13 cellular contexts compared by ENCODE assay signal in genomic region chr3:156691920-156692319, GRCh38. TPM values are rescaled to one million over a fixed set of nuclear protein-coding genes. Genes with fewer than 3 reads are reported as not detected.
DNase-seq lines count a peak whose midpoint lies in the region; ATAC-seq and TF ChIP-seq lines count a peak whose summit lies in the region.
"Had no signal": no experiment of that assay in that cellular context is flagged by ENCODE, and none has a peak within 500 bp of the region (broad histone marks: within the 10 kb centered on the region; RNA-seq: fewer than 3 reads in every experiment).

No MANE protein-coding gene starts in this region.

- H3K36me3 ChIP-seq in GM23248 (ENCODE audit: low read depth) (peaks cover 53% of the 10 kb centered on the region), SK-N-MC (ENCODE audit: insufficient read depth, low read length) (peaks cover 63% of the 10 kb centered on the region), parathyroid adenoma (ENCODE audit: control insufficient read depth, insufficient read depth, low read length) (no peaks in the 10 kb centered on the region), spleen (peaks cover 0 to 42% (median 29%) of the 10 kb centered on the region in 6 donors)

- H3K4me3 ChIP-seq in GM23248 (peak overlapping the region; percentile 53), SK-N-MC (peak overlapping the region; percentile 62), parathyroid adenoma (ENCODE audit: low read depth, low read length) (no peak overlapping the region), spleen (no peak overlapping the region)

- H3K79me2 ChIP-seq in GM23248 (ENCODE audit: insufficient read depth): peaks cover 99% of the 10 kb centered on the region
- peaks cover 64% of the 10 kb centered on the region for H3K79me2 ChIP-seq in parathyroid adenoma

- peak overlapping the region; percentile 84 for H3K4me2 ChIP-seq in GM23248 (ENCODE audit: unreplicated experiment)
- no peak overlapping the region for H3K4me2 ChIP-seq in parathyroid adenoma (ENCODE audit: low read length)

- intact Hi-C loops in sciatic nerve (cut with DNase I) (no loop called here), spleen (cut with DNase I; ENCODE audit: low total_unique reads) (no loop called here)

- peaks cover 94% of the 10 kb centered on the region for H3F3A ChIP-seq in GM23248 (ENCODE audit: insufficient read depth)

- TF ChIP-seq CTCF in parathyroid adenoma (IDR thresholded peaks at IDR 0.05): no peak
- TF ChIP-seq CTCF in spleen (IDR thresholded peaks at IDR 0.05 in 8 of 11, conservative IDR thresholded peaks at IDR 0.05 in 3 of 11): no peak

- H3K4me1 ChIP-seq in GM23248 (ENCODE audit: insufficient read depth) (peaks cover 96% of the 10 kb centered on the region), parathyroid adenoma (peaks cover 47% of the 10 kb centered on the region), spleen (peaks cover 6 to 64% (median 36%) of the 10 kb centered on the region in 6 donors)

- H2AFZ ChIP-seq in GM23248 (no peak overlapping the region), parathyroid adenoma (no peak overlapping the region)

- peak overlapping the region; percentile 74 for H3K27ac ChIP-seq in GM23248
- H3K27ac ChIP-seq in SK-N-MC: peak overlapping the region; percentile 83
- H3K27ac ChIP-seq in parathyroid adenoma: peak overlapping the region; percentile 76
- H3K27ac ChIP-seq in spleen: no peak overlapping the region
- H3K27ac ChIP-seq: tibial artery had no signal

- in situ Hi-C loops in GM23248 (cut with MboI): no loop called here

- H3K9ac ChIP-seq in GM23248: peak overlapping the region; percentile 72
- H3K9ac ChIP-seq in SK-N-MC (ENCODE audit: insufficient read length): peak overlapping the region; percentile 38
- no peak overlapping the region for H3K9ac ChIP-seq in parathyroid adenoma

- peaks cover 10% of the 10 kb centered on the region; the same call in 1 of the 2 replicates for H4K20me1 ChIP-seq in GM23248 (ENCODE audit: insufficient read depth)

- TF ChIP-seq POLR2A in spleen (IDR thresholded peaks at IDR 0.05): no peak

- H3K27me3 ChIP-seq in GM23248 (replicated peaks; ENCODE audit: insufficient read depth) (no peaks in the 10 kb centered on the region), parathyroid adenoma (ENCODE audit: control insufficient read depth, insufficient read depth, low read length) (no peaks in the 10 kb centered on the region), spleen (replicated peaks in 1 of 7) (no peaks in the 10 kb centered on the region)
- H3K27me3 ChIP-seq: esophagus muscularis mucosa, tibial artery had no signal

- H3K9me3 ChIP-seq in GM23248 (ENCODE audit: low read depth) (no peaks in the 10 kb centered on the region), SK-N-MC (ENCODE audit: low read depth, low read length) (no peaks in the 10 kb centered on the region), parathyroid adenoma (ENCODE audit: control insufficient read depth, low read length) (no peaks in the 10 kb centered on the region), spleen (no peaks in the 10 kb centered on the region)
- H3K9me3 ChIP-seq: esophagus muscularis mucosa, tibial artery had no signal

- H3K9me2 ChIP-seq in GM23248 (ENCODE audit: insufficient read depth): no peaks in the 10 kb centered on the region

- no peak for ATAC-seq in HG02642 (IDR thresholded peaks at IDR 0.05; ENCODE audit: poor library complexity, unreplicated experiment)
- ATAC-seq in sciatic nerve: no peak
- ATAC-seq in GM19328 (IDR thresholded peaks at IDR 0.05; ENCODE audit: unreplicated experiment): no peak
- ATAC-seq: activated naive CD8-positive, alpha-beta T cell treated with anti-CD3 and anti-CD28 coated beads, Interleukin-2, amount 50 U/mL, for 24 hours; T-cell had no signal

- DNase-seq in GM23248 (peak; percentile 82), SK-N-MC (ENCODE audit: low read depth, low spot score) (peak; percentile 75), fibroblast of gingiva (ENCODE audit: low read depth) (peak; percentile 63), sciatic nerve (ENCODE audit: low spot score) (no peak), spleen (no peak)
- DNase-seq: activated naive CD8-positive, alpha-beta T cell treated with anti-CD3 and anti-CD28 coated beads, Interleukin-2, amount 50 U/mL, for 24 hours; NCI-H526 treated with DMSO at 0.1 percent for 48 hours; T-cell; tibial artery had no signal

- 0 to 4% methylated on average over 1 of the region's 1 CpG for WGBS in GM23248 (ENCODE audit: low coverage in 1 of 2, low lambda C conversion rate in 2 of 2, missing lambda C conversion rate in 2 of 2), 2 experiments
- 69 to 84% (median 76%) methylated on average over 1 of the region's 1 CpG for WGBS in spleen, 5 donors

RNA-seq across cellular contexts. Expression of gene TIPARP, which starts 17.5 kb away (rescaled TPM):
- total RNA-seq in GM23248 (2014; rRNA removed; shearing (Covaris generic)): 89.5 and 103 TPM in 2 replicates
- 35.1 and 39.7 TPM in 2 replicates for polyA plus RNA-seq in GM23248 (2016; fragmentation: Nextera tagmentation; extraction: Ambion mirVana)
- 25.7 TPM for total RNA-seq in sciatic nerve
- 10 to 100 TPM; 18.9 to 39.8 (median 29.7) TPM for total RNA-seq in spleen
- polyA plus RNA-seq in spleen: 1 to 10 TPM; 4.5 to 8.2 (median 7.3) TPM

Comparison
In these comparisons a context has a peak if more than half of its experiments do, and no peak if none do; other contexts are left out.
1. DNase-seq: peak in GM23248 (single experiment), SK-N-MC (single experiment) and fibroblast of gingiva (single experiment); none in sciatic nerve (single experiment) and spleen (single experiment).
2. H3K27ac ChIP-seq: peak in GM23248 (single experiment), SK-N-MC (single experiment) and parathyroid adenoma (single experiment); none in spleen (0 of 8).
3. H3K4me3 ChIP-seq: peak in GM23248 (single experiment) and SK-N-MC (single experiment); none in parathyroid adenoma (single experiment) and spleen (0 of 8).